ENCODE assay signal across 33 cellular contexts in the genomic region with DNA sequence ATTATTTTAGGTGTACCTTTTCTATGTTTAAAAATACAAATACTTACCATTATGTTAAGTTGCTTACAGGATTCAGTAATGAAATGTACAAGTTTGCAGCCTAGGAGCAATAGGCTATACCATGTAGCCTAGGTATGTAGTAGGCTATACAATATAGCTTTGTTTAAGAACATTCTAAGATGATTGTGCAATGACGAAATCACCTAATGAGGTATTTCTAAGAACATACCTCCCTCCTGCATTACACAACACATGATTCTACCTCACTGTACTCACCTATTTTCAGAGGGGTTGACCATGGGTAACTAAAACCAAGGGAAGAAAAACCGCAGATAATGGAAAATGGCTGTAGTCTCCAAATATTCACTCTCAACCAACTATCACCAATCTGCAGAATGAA. TPM values are rescaled to one million over a fixed set of nuclear protein-coding genes. Genes with fewer than 3 reads are reported as not detected.
"Had no signal": no experiment of that assay in that cellular context is flagged by ENCODE, and none has a peak within 500 bp of the region (broad histone marks: within the 10 kb centered on the region; RNA-seq: fewer than 3 reads in every experiment).

No MANE protein-coding gene starts in this region.

- H3K9me3 ChIP-seq: gastroesophageal sphincter, heart left ventricle, left lung, right atrium auricular region, sigmoid colon, stomach, thyroid gland had no signal

- ATAC-seq: esophagus mucosa; gastroesophageal sphincter; heart left ventricle; left cardiac atrium; left lung; naive thymus-derived CD4-positive, alpha-beta T cell had no signal

- DNase-seq: dorsolateral prefrontal cortex; effector CD4-positive, alpha-beta T cell; foreskin fibroblast; heart left ventricle; hippocampal formation; left cardiac atrium; left lung; mesendoderm; midbrain; naive thymus-derived CD4-positive, alpha-beta T cell; sigmoid colon; stimulated activated CD4-positive, alpha-beta T cell treated with anti-CD3 and anti-CD28 coated beads, Interleukin-2, amount 100 ng/mL, for 24 hours; stimulated activated CD4-positive, alpha-beta T cell treated with anti-CD3 and anti-CD28 coated beads, Interleukin-4, amount 100 ng/mL, for 24 hours; stimulated activated naive CD4-positive, alpha-beta T cell treated with Interleukin-2 at 50 U/mL for 16 hours; stomach; thyroid gland had no signal

- FAIRE-seq: colon, islet of Langerhans had no signal

- H3K27me3 ChIP-seq: gastroesophageal sphincter, left lung, neural progenitor cell, right atrium auricular region, sigmoid colon, stomach, thyroid gland had no signal

- H3K79me2 ChIP-seq: parathyroid adenoma had no signal

- H3K4me3 ChIP-seq: dorsolateral prefrontal cortex, gastroesophageal sphincter, heart left ventricle, left lung, neural progenitor cell, right atrium auricular region, sigmoid colon, stomach, thyroid gland had no signal

- H2AFZ ChIP-seq: neural progenitor cell, parathyroid adenoma had no signal

- H3K9ac ChIP-seq: neural progenitor cell, parathyroid adenoma had no signal

- H3K4me2 ChIP-seq: neural progenitor cell had no signal

- H3K27ac ChIP-seq: dorsolateral prefrontal cortex, epithelial cell of prostate, gastroesophageal sphincter, heart left ventricle, left lung, neural progenitor cell, parathyroid adenoma, right atrium auricular region, sigmoid colon, stomach, thyroid gland had no signal

- H3K36me3 ChIP-seq: gastroesophageal sphincter, heart left ventricle, left lung, neural progenitor cell, right atrium auricular region, sigmoid colon, stomach, thyroid gland had no signal

- H3K4me1 ChIP-seq: gastroesophageal sphincter, heart left ventricle, left lung, neural progenitor cell, parathyroid adenoma, right atrium auricular region, sigmoid colon, stomach, thyroid gland had no signal

RNA-seq across cellular contexts. Expression of a gene that starts 35.3 kb away (rescaled TPM):
- total RNA-seq: esophagus mucosa; gastroesophageal sphincter; heart left ventricle; kidney epithelial cell; left cardiac atrium; left lung; lung microvascular endothelial cell; mucosa of gallbladder; naive thymus-derived CD4-positive, alpha-beta T cell; osteoblast; progenitor cell of endocrine pancreas; right atrium auricular region; sigmoid colon; skeletal muscle tissue; subcutaneous adipose tissue; temporal lobe; thyroid gland; urinary bladder had no signal
- polyA plus RNA-seq: heart left ventricle; naive thymus-derived CD4-positive, alpha-beta T cell; sigmoid colon; stomach; urinary bladder had no signal
